ENCODE assay signal across 19 cellular contexts in genomic region chr15:92690370-92690769, GRCh38. TPM values are rescaled to one million over a fixed set of nuclear protein-coding genes. Genes with fewer than 3 reads are reported as not detected.
DNase-seq lines count a peak whose midpoint lies in the region; ATAC-seq and TF ChIP-seq lines count a peak whose summit lies in the region.
"Had no signal": no experiment of that assay in that cellular context is flagged by ENCODE, and none has a peak within 500 bp of the region (broad histone marks: within the 10 kb centered on the region; RNA-seq: fewer than 3 reads in every experiment).

No MANE protein-coding gene starts in this region.

- no peaks in the 10 kb centered on the region for H3K36me3 ChIP-seq in endocrine pancreas (ENCODE audit: control insufficient read depth, insufficient read depth, low read length)
- no peaks in the 10 kb centered on the region for H3K36me3 ChIP-seq in smooth muscle cell (ENCODE audit: low read depth)

- no peak overlapping the region for H3K4me3 Mint-ChIP-seq in HFFc6
- H3K4me3 Mint-ChIP-seq: B cell; CD8-positive, alpha-beta T cell had no signal

- H3K36me3 Mint-ChIP-seq in HFFc6 (ENCODE audit: low read depth) = peaks cover 11% of the 10 kb centered on the region; the same call in 1 of the 2 replicates
- H3K36me3 Mint-ChIP-seq: CD8-positive, alpha-beta T cell had no signal

- H3K79me2 ChIP-seq in smooth muscle cell (ENCODE audit: low read depth) = no peaks in the 10 kb centered on the region

- H3K27me3 Mint-ChIP-seq in HFFc6 (ENCODE audit: insufficient read depth) = no peaks in the 10 kb centered on the region

- H3K9ac ChIP-seq in endocrine pancreas (ENCODE audit: control insufficient read depth, insufficient read depth, low read length) (no peak overlapping the region), smooth muscle cell (ENCODE audit: low read depth) (no peak overlapping the region)
- H3K9ac ChIP-seq: BLaER1 treated with 17β-estradiol and CSF1 and Interleukin-3, amounts not matched to agents 10 nM and 100 nM had no signal

- H3K4me1 Mint-ChIP-seq in HFFc6 (ENCODE audit: low read depth) = peaks cover 45% of the 10 kb centered on the region
- H3K4me1 Mint-ChIP-seq: B cell had no signal

- H3K27ac ChIP-seq in smooth muscle cell (ENCODE audit: low read depth) = no peak overlapping the region
- H3K27ac ChIP-seq: BLaER1 treated with 17β-estradiol and CSF1 and Interleukin-3, amounts not matched to agents 10 nM and 100 nM had no signal

- no peak overlapping the region for H3K27ac Mint-ChIP-seq in HFFc6
- H3K27ac Mint-ChIP-seq: B cell; CD8-positive, alpha-beta T cell had no signal

- H4K20me1 ChIP-seq in smooth muscle cell (ENCODE audit: low read depth) = no peaks in the 10 kb centered on the region
- H4K20me1 ChIP-seq: BLaER1 treated with 17β-estradiol and CSF1 and Interleukin-3, amounts not matched to agents 10 nM and 100 nM had no signal

- H3F3A ChIP-seq in smooth muscle cell (ENCODE audit: low read depth) = no peaks in the 10 kb centered on the region

- no peaks in the 10 kb centered on the region for H3K9me3 ChIP-seq in endocrine pancreas (ENCODE audit: control insufficient read depth, low read length)
- H3K9me3 ChIP-seq in smooth muscle cell (replicated peaks; ENCODE audit: low read depth) = no peaks in the 10 kb centered on the region

- H3K4me1 ChIP-seq in endocrine pancreas (ENCODE audit: control insufficient read depth, insufficient read depth, low read length) = peaks cover 4% of the 10 kb centered on the region
- no peaks in the 10 kb centered on the region for H3K4me1 ChIP-seq in smooth muscle cell (ENCODE audit: low read depth)

- no peaks in the 10 kb centered on the region for H3K27me3 ChIP-seq in endocrine pancreas (ENCODE audit: control insufficient read depth, insufficient read depth, low read length)
- no peaks in the 10 kb centered on the region for H3K27me3 ChIP-seq in smooth muscle cell (ENCODE audit: low read depth)
- H3K27me3 ChIP-seq: BLaER1 treated with 17β-estradiol and CSF1 and Interleukin-3, amounts not matched to agents 10 nM and 100 nM had no signal

- 79% methylated on average over 3 of the region's 3 CpGs for WGBS in smooth muscle cell (ENCODE audit: low lambda C conversion rate)

- peaks cover 12% of the 10 kb centered on the region for H3K9me3 Mint-ChIP-seq in HFFc6

- no peak for TF ChIP-seq CTCF in HFFc6 (IDR thresholded peaks at IDR 0.05)
- TF ChIP-seq CTCF in retinal pigment epithelial cell (conservative IDR thresholded peaks at IDR 0.05; ENCODE audit: low read depth, low read length) = no peak
- TF ChIP-seq CTCF in smooth muscle cell (IDR thresholded peaks at IDR 0.05; ENCODE audit: borderline replicate concordance, insufficient read depth, poor library complexity, severe bottlenecking) = no peak

- no peak for ATAC-seq in GM18519 (IDR thresholded peaks at IDR 0.05; ENCODE audit: low FRiP score, unreplicated experiment)
- ATAC-seq: CD8-positive, alpha-beta T cell; GM12878; HCT116 had no signal

- H3K4me3 ChIP-seq in endocrine pancreas (ENCODE audit: control insufficient read depth, insufficient read depth, low read length) (peak overlapping the region; percentile 7), retinal pigment epithelial cell (ENCODE audit: low read length) (no peak overlapping the region), smooth muscle cell (no peak overlapping the region)
- H3K4me3 ChIP-seq: BLaER1 treated with 17β-estradiol and CSF1 and Interleukin-3, amounts not matched to agents 10 nM and 100 nM; GM12878 had no signal

- H3K4me2 ChIP-seq in smooth muscle cell = no peak overlapping the region
- H3K4me2 ChIP-seq: BLaER1 treated with 17β-estradiol and CSF1 and Interleukin-3, amounts not matched to agents 10 nM and 100 nM had no signal

- DNase-seq in HFFc6 = peak; percentile 23
- peak; percentile 33 for DNase-seq in SK-N-DZ (ENCODE audit: low spot score)
- peak; percentile 48 for DNase-seq in retinal pigment epithelial cell (ENCODE audit: low read depth)
- DNase-seq in smooth muscle cell (lab: John Stamatoyannopoulos, UW; ENCODE audit: unreplicated experiment) = no peak
- no peak for DNase-seq in NCI-H526 (lab: John Stamatoyannopoulos, UW)
- DNase-seq: Calu3; CD8-positive, alpha-beta T cell; DMS 273 treated with DMSO at 0.1 percent for 48 hours; DMS53; DND-41; EL; GOT3; H7 had no signal

- no peak overlapping the region for H2AFZ ChIP-seq in smooth muscle cell (ENCODE audit: low read depth)

RNA-seq across cellular contexts. Expression of gene FAM174B, which starts 34.8 kb away (rescaled TPM):
- total RNA-seq in HFFc6 (2021; fragmentation: NEBNext Ultra II Directional; extraction: Animal tissue kit (Norgen Biotek cat#: 25700)) = 1 to 10 TPM; 1.2 to 7.0 (median 2.3) TPM
- polyA plus RNA-seq in SK-N-DZ (2014; cell fraction: cytosol; rRNA removed) = 10.8 and 17.9 TPM in 2 replicates
- 3.7 and 5.4 TPM in 2 replicates for polyA plus RNA-seq in SK-N-DZ (2014; cell fraction: nucleus; rRNA removed)
- 2.1 and 4.4 TPM in 2 replicates for total RNA-seq in smooth muscle cell
- polyA plus RNA-seq in smooth muscle cell = 2.0 and 4.6 TPM in 2 replicates

Comparison
In these comparisons a context has a peak if more than half of its experiments do, and no peak if none do; other contexts are left out.
1. DNase-seq: peak in HFFc6 (single experiment), SK-N-DZ (single experiment) and retinal pigment epithelial cell (single experiment); none in smooth muscle cell (single experiment) and NCI-H526 (0 of 2).